ENCODE assay signal across 2 cellular contexts in genomic region chr5:161541-162110, GRCh38.
TF ChIP-seq lines count a peak whose summit lies in the region.

No MANE protein-coding gene starts in this region.

TF ChIP-seq in HepG2, 621 proteins besides CTCF, POLR2A, EP300 and RAD21:
- no peak for TF ChIP-seq REPIN1 (CRISPR knock-in tag; IDR thresholded peaks at IDR 0.05; ENCODE audit: borderline replicate concordance, low read depth)
- TF ChIP-seq SMAD9 (CRISPR knock-in tag; IDR thresholded peaks at IDR 0.05): no peak
- TF ChIP-seq ZNF546 (CRISPR knock-in tag; conservative IDR thresholded peaks at IDR 0.05): no peak
- TF ChIP-seq DR1 (CRISPR knock-in tag; IDR thresholded peaks at IDR 0.05): no peak
- no peak for TF ChIP-seq ZSCAN21 (CRISPR knock-in tag; IDR thresholded peaks at IDR 0.05; ENCODE audit: borderline replicate concordance)
- TF ChIP-seq KIAA2018 (CRISPR knock-in tag; IDR thresholded peaks at IDR 0.05; ENCODE audit: borderline replicate concordance): no peak
- no peak for TF ChIP-seq ZNF232 (CRISPR knock-in tag; IDR thresholded peaks at IDR 0.05; ENCODE audit: borderline replicate concordance)
- TF ChIP-seq HHEX (CRISPR knock-in tag; IDR thresholded peaks at IDR 0.05): no peak
- TF ChIP-seq ZNF510 (CRISPR knock-in tag; IDR thresholded peaks at IDR 0.05; ENCODE audit: low read depth): no peak
- TF ChIP-seq SP2 (CRISPR knock-in tag; IDR thresholded peaks at IDR 0.05): no peak
- TF ChIP-seq SNAPC4 (CRISPR knock-in tag; IDR thresholded peaks at IDR 0.05): no peak

TF ChIP-seq in WTC11, 78 proteins besides CTCF, POLR2A, EP300 and RAD21:
- TF ChIP-seq ELF4 (CRISPR knock-in tag; IDR thresholded peaks at IDR 0.05; ENCODE audit: low read depth) (no peak), ZBTB21 (CRISPR knock-in tag; IDR thresholded peaks at IDR 0.05; ENCODE audit: borderline replicate concordance) (no peak), ZMAT4 (CRISPR knock-in tag; IDR thresholded peaks at IDR 0.05) (no peak), STAT6 (CRISPR knock-in tag; conservative IDR thresholded peaks at IDR 0.05; ENCODE audit: low read depth) (no peak)
